Comparison of ENCODE assay signal across 10 cellular contexts in the genomic region with DNA sequence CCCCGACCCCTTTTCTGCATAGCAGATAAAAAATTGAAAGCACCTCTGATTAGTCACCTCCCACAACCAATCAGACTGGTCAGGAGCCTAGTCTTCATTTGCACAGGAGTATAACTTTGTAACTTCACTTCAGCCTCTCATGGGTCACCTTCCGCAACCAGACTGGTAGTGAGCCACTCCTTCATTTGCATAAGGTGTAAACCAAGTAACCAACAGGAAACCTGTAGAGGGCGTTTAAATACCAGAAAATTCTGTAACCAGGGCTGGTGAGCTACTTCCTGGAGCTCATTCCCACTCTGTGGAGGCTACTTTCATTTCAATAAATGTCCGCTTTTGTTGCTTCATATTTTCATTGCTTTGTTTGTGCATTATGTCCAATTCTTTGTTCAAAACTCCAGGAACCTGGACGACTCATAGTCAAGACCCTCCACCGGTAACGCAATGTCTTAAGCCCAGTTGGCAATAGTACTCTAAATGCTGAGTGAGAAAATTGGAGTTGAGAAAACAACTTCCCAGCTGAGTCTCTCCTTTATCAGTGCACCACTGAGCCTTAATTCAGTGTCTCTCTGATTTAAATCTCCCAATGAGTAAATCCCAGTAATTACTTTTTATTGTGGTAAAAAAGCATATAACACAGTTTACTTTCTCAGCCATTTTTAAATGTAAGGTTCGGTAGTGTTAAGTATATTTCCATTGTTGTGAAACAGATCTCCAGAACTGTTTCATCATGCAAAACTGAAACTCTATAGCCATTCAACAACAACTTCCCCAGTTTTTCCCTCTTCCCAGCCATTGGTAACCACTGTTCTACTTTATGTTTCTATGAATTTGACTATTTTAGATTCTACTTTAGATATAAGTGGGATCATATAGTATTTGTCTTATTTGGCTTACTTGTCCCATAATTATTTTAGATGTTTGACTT.
A peak's percentile ranks its signal among the peaks of the same experiment; 100 is the strongest.
DNase-seq lines count a peak whose midpoint lies in the region; ATAC-seq, FAIRE-seq and TF ChIP-seq lines count a peak whose summit lies in the region.
"Had no signal": no experiment of that assay in that cellular context is flagged by ENCODE, and none has a peak within 500 bp of the region (broad histone marks: within the 10 kb centered on the region; RNA-seq: fewer than 3 reads in every experiment).

No MANE protein-coding gene starts in this region.

- no peaks in the 10 kb centered on the region for H3K4me1 ChIP-seq in smooth muscle cell (ENCODE audit: low read depth)
- H3K4me1 ChIP-seq: BLaER1 had no signal

- H3K79me2 ChIP-seq in smooth muscle cell (ENCODE audit: low read depth), result no peaks in the 10 kb centered on the region

- DNase-seq in SIG-M5 treated with dmso at 0.1 percent for 504 hours (lab: John Stamatoyannopoulos, UW; ENCODE audit: unreplicated experiment) (peak; percentile 42), SIG-M5 (lab: John Stamatoyannopoulos, UW) (no peak), NB4 (ENCODE audit: low read depth) (peak; percentile 22), bronchial epithelial cell (ENCODE audit: low read depth) (peak; percentile 69), smooth muscle cell (lab: John Stamatoyannopoulos, UW; ENCODE audit: unreplicated experiment) (no peak), NCI-H2107 (lab: John Stamatoyannopoulos, UW) (no peak), midbrain (lab: John Stamatoyannopoulos, UW) (no peak)

- H3K27me3 ChIP-seq in bronchial epithelial cell (ENCODE audit: control insufficient read depth, insufficient read depth, low read length), result no peaks in the 10 kb centered on the region
- no peaks in the 10 kb centered on the region for H3K27me3 ChIP-seq in smooth muscle cell (ENCODE audit: low read depth)
- H3K27me3 ChIP-seq: BLaER1 had no signal

- H3K36me3 ChIP-seq in bronchial epithelial cell (ENCODE audit: control insufficient read depth, insufficient read depth, low read length) (no peaks in the 10 kb centered on the region), smooth muscle cell (ENCODE audit: low read depth) (no peaks in the 10 kb centered on the region)
- H3K36me3 ChIP-seq: BLaER1 had no signal

- no peaks in the 10 kb centered on the region for H4K20me1 ChIP-seq in smooth muscle cell (ENCODE audit: low read depth)
- H4K20me1 ChIP-seq: BLaER1 had no signal

- peak; percentile 7 for FAIRE-seq in bronchial epithelial cell (lab: Jason Lieb, UNC)
- FAIRE-seq: colon had no signal

- H3K4me3 ChIP-seq in NB4 (ENCODE audit: low read depth, low read length) (no peak overlapping the region), bronchial epithelial cell (ENCODE audit: low read depth, low read length) (no peak overlapping the region), smooth muscle cell (no peak overlapping the region)
- H3K4me3 ChIP-seq: BLaER1 had no signal

- no peaks in the 10 kb centered on the region for H3F3A ChIP-seq in smooth muscle cell (ENCODE audit: low read depth)

- TF ChIP-seq POLR2A in NB4 (IDR thresholded peaks at IDR 0.05; ENCODE audit: extremely low read depth, insufficient read length), result no peak

- H2AFZ ChIP-seq in smooth muscle cell (ENCODE audit: low read depth), result peak overlapping the region; percentile 41

- H3K9me3 ChIP-seq in smooth muscle cell (replicated peaks; ENCODE audit: low read depth), result no peaks in the 10 kb centered on the region

- no peak overlapping the region for H3K4me2 ChIP-seq in smooth muscle cell
- H3K4me2 ChIP-seq: BLaER1 had no signal

- H3K27ac ChIP-seq in smooth muscle cell (ENCODE audit: low read depth), result no peak overlapping the region
- H3K27ac ChIP-seq: BLaER1 had no signal

- 68% methylated on average over 8 of the region's 8 CpGs for WGBS in smooth muscle cell (ENCODE audit: low lambda C conversion rate)

- H3K9ac ChIP-seq in smooth muscle cell (ENCODE audit: low read depth), result no peak overlapping the region
- H3K9ac ChIP-seq: BLaER1 had no signal

- TF ChIP-seq CTCF in NB4 (IDR thresholded peaks at IDR 0.05; ENCODE audit: low read depth, low read length), result peak; percentile 6
- TF ChIP-seq CTCF in bronchial epithelial cell (IDR thresholded peaks at IDR 0.05; ENCODE audit: insufficient read depth, low read length, severe bottlenecking), result peak; percentile 45
- peak; percentile 7 for TF ChIP-seq CTCF in smooth muscle cell (IDR thresholded peaks at IDR 0.05; ENCODE audit: borderline replicate concordance, insufficient read depth, poor library complexity, severe bottlenecking)

- ATAC-seq in HG02678 (IDR thresholded peaks at IDR 0.05; ENCODE audit: unreplicated experiment), result no peak

Comparison
In these comparisons a context has a peak if more than half of its experiments do, and no peak if none do; other contexts are left out.
1. DNase-seq: peak in SIG-M5 treated with dmso at 0.1 percent for 504 hours (single experiment), NB4 (single experiment) and bronchial epithelial cell (single experiment); none in SIG-M5 (single experiment), smooth muscle cell (single experiment), NCI-H2107 (single experiment) and midbrain (single experiment).
2. Peak in every context shown above with its lines, with median percentiles within 50 percentile points of each other: CTCF ChIP-seq.